Comparison of ENCODE assay signal across 16 cellular contexts in the genomic region with DNA sequence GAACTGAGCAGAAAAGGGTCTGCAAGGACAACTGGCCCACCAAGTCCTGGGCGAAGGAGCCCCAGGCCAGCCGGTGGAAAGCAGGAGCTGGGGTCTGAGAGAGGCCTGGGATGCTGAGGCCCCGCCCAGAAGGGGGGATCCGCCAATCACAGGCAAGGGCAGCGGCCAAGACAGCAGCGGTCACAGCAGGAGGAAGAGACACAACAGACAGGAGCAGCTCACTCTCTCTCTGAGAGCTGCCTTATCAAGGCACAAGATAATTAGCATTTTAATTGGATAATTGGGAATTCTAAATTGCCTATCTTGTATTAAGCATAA.
DNase-seq lines count a peak whose midpoint lies in the region; ATAC-seq and TF ChIP-seq lines count a peak whose summit lies in the region.
"Had no signal": no experiment of that assay in that cellular context is flagged by ENCODE, and none has a peak within 500 bp of the region (broad histone marks: within the 10 kb centered on the region; RNA-seq: fewer than 3 reads in every experiment).

No MANE protein-coding gene starts in this region.

- DNase-seq in NCI-H2227 (lab: John Stamatoyannopoulos, UW; ENCODE audit: unreplicated experiment) (peak; percentile 65), NCI-H2227 treated with DMSO at 0.1 percent for 48 hours (lab: John Stamatoyannopoulos, UW) (no peak), WERI-Rb-1 (peak; percentile 29), iPS-NIHi11 (ENCODE audit: low spot score) (peak; percentile 89), retina (peak; percentile 83), brain microvascular endothelial cell (no peak)
- no peak for DNase-seq in activated effector memory CD4-positive, alpha-beta T cell treated with Interleukin-2 at 50 U/mL for 16 hours
- DNase-seq: HCEC 1CT, KBM-7, NCI-H146, NCI-H2107, NCI-H446, NCI-H748 treated with DMSO at 0.1 percent for 48 hours had no signal

- no peak for TF ChIP-seq CTCF in WERI-Rb-1 (IDR thresholded peaks at IDR 0.05; ENCODE audit: low read depth, low read length)
- no peak for TF ChIP-seq CTCF in brain microvascular endothelial cell (IDR thresholded peaks at IDR 0.05; ENCODE audit: low read depth, low read length, missing control alignments)

- ATAC-seq in HG03520 (IDR thresholded peaks at IDR 0.05; ENCODE audit: unreplicated experiment): no peak

- H3K36me3 ChIP-seq in WERI-Rb-1 (no peaks in the 10 kb centered on the region; the same call in 1 of the 2 replicates), brain microvascular endothelial cell (replicated peaks) (no peaks in the 10 kb centered on the region)

- no peak overlapping the region for H3K4me3 ChIP-seq in WERI-Rb-1 (ENCODE audit: low read depth, low read length)
- no peak overlapping the region for H3K4me3 ChIP-seq in brain microvascular endothelial cell (ENCODE audit: low read depth, low read length)
- H3K4me3 ChIP-seq: BLaER1 treated with 17β-estradiol and CSF1 and Interleukin-3, amounts not matched to agents 10 nM and 100 nM had no signal

- H3K27ac ChIP-seq in WERI-Rb-1 (no peak overlapping the region), brain microvascular endothelial cell (no peak overlapping the region)
- H3K27ac ChIP-seq: 22Rv1; BLaER1 treated with 17β-estradiol and CSF1 and Interleukin-3, amounts not matched to agents 10 nM and 100 nM had no signal

- in situ Hi-C loops in brain microvascular endothelial cell (cut with HindIII; ENCODE audit: low pct_ligation_motif_present, low sequenced_read_pairs): loop anchor here (25.0 kb wide), 1 partner anchor 343 kb away; no protein-coding TSS in a partner anchor

- H3K27me3 ChIP-seq in WERI-Rb-1 (ENCODE audit: insufficient read depth, low read depth, severe bottlenecking): no peaks in the 10 kb centered on the region
- no peaks in the 10 kb centered on the region for H3K27me3 ChIP-seq in brain microvascular endothelial cell (replicated peaks)
- H3K27me3 ChIP-seq: BLaER1 treated with 17β-estradiol and CSF1 and Interleukin-3, amounts not matched to agents 10 nM and 100 nM had no signal

- peaks cover 2% of the 10 kb centered on the region for H3K9me3 ChIP-seq in WERI-Rb-1 (ENCODE audit: severe bottlenecking)
- H3K9me3 ChIP-seq: BLaER1 treated with 17β-estradiol and CSF1 and Interleukin-3, amounts not matched to agents 10 nM and 100 nM had no signal

Comparison
In these comparisons a context has a peak if more than half of its experiments do, and no peak if none do; other contexts are left out.
1. DNase-seq: peak in NCI-H2227 (single experiment), WERI-Rb-1 (single experiment), iPS-NIHi11 (single experiment) and retina (single experiment); none in NCI-H2227 treated with DMSO at 0.1 percent for 48 hours (single experiment), brain microvascular endothelial cell (single experiment) and activated effector memory CD4-positive, alpha-beta T cell treated with Interleukin-2 at 50 U/mL for 16 hours (single experiment).